28 cellular contexts compared by ENCODE assay signal in genomic region chr3:11737742-11738141, GRCh38.
"Had no signal": no experiment of that assay in that cellular context is flagged by ENCODE, and none has a peak within 500 bp of the region (broad histone marks: within the 10 kb centered on the region; RNA-seq: fewer than 3 reads in every experiment).

No MANE protein-coding gene starts in this region.

- H3K4me3 ChIP-seq: ovary, psoas muscle, right lobe of liver, sigmoid colon, stomach, thoracic aorta, thyroid gland, tibial nerve, upper lobe of left lung, vagina had no signal

- H3K36me3 Mint-ChIP-seq: natural killer cell treated with Interleukin-12 subunit alpha and Interleukin-12 subunit beta and Interleukin-15 and Interleukin-18, amount 100 ng/mL, for 72 hours; stimulated activated effector memory CD8-positive, alpha-beta T cell treated with anti-CD3 and anti-CD28 coated beads, Interleukin-12 subunit alpha, Interleukin-12 subunit beta, amount 100 ng/mL, for 72 hours; stimulated activated naive B cell treated with anti-CD40 and anti-IgM and Interleukin-4, amounts not matched to agents 10 μg/mL and 1 μg/mL and 100 μg/mL, for 72 hours had no signal

- H3K9me3 Mint-ChIP-seq: natural killer cell treated with Interleukin-12 subunit alpha and Interleukin-12 subunit beta and Interleukin-15 and Interleukin-18, amount 100 ng/mL, for 72 hours; nephron progenitor cell; neural crest cell; stimulated activated effector memory CD8-positive, alpha-beta T cell treated with anti-CD3 and anti-CD28 coated beads, Interleukin-12 subunit alpha, Interleukin-12 subunit beta, amount 100 ng/mL, for 72 hours; stimulated activated naive B cell treated with anti-CD40 and anti-IgM and Interleukin-4, amounts not matched to agents 10 μg/mL and 1 μg/mL and 100 μg/mL, for 72 hours; stimulated activated naive CD8-positive, alpha-beta T cell treated with anti-CD3 and anti-CD28 coated beads, Interleukin-15, Interleukin-2, amounts not matched to agents 100 ng/mL and 50 ng/mL, for 24 hours had no signal

- H3K27ac ChIP-seq: ovary, parathyroid adenoma, psoas muscle, right lobe of liver, sigmoid colon, stomach, thoracic aorta, thyroid gland, tibial nerve, upper lobe of left lung, vagina had no signal

- H3K79me2 ChIP-seq: parathyroid adenoma had no signal

- H3K27ac Mint-ChIP-seq: natural killer cell treated with Interleukin-12 subunit alpha and Interleukin-12 subunit beta and Interleukin-15 and Interleukin-18, amount 100 ng/mL, for 72 hours; nephron progenitor cell; progenitor cell of endocrine pancreas; stimulated activated effector memory CD8-positive, alpha-beta T cell treated with anti-CD3 and anti-CD28 coated beads, Interleukin-12 subunit alpha, Interleukin-12 subunit beta, amount 100 ng/mL, for 72 hours; stimulated activated naive B cell treated with anti-CD40 and anti-IgM and Interleukin-4, amounts not matched to agents 10 μg/mL and 1 μg/mL and 100 μg/mL, for 72 hours; stimulated activated naive CD8-positive, alpha-beta T cell treated with anti-CD3 and anti-CD28 coated beads, Interleukin-15, Interleukin-2, amounts not matched to agents 100 ng/mL and 50 ng/mL, for 24 hours had no signal

- H3K9me3 ChIP-seq: ovary, psoas muscle, right lobe of liver, sigmoid colon, stomach, thoracic aorta, thyroid gland, tibial nerve, upper lobe of left lung, vagina had no signal

- H3K27me3 ChIP-seq: ovary, right lobe of liver, sigmoid colon, stomach, thyroid gland, tibial nerve, upper lobe of left lung, vagina had no signal

- H2AFZ ChIP-seq: parathyroid adenoma had no signal

- DNase-seq: nephron progenitor cell; occipital lobe; ovary; posterior cingulate gyrus; psoas muscle; right cardiac atrium; right lobe of liver; sigmoid colon; small intestine; stimulated activated CD4-positive, alpha-beta T cell treated with anti-CD3 and anti-CD28 coated beads, Interleukin-15, amount 100 ng/mL, for 24 hours; stimulated activated CD4-positive, alpha-beta T cell treated with anti-CD3 and anti-CD28 coated beads, Interleukin-2, amount 100 ng/mL, for 24 hours; stimulated activated CD4-positive, alpha-beta T cell treated with anti-CD3 and anti-CD28 coated beads, Interleukin-2, amount 100 ng/mL, for 48 hours; stimulated activated CD4-positive, alpha-beta T cell treated with anti-CD3 and anti-CD28 coated beads, Interleukin-4, amount 100 ng/mL, for 24 hours; stimulated activated naive B cell treated with anti-CD40 and anti-IgM and Interleukin-4, amounts not matched to agents 10 μg/mL and 1 μg/mL and 100 μg/mL, for 72 hours; stimulated activated naive CD4-positive, alpha-beta T cell treated with Interleukin-2 at 50 U/mL for 16 hours; stomach; thyroid gland; trophoblast cell; upper lobe of left lung had no signal

- H3K27me3 Mint-ChIP-seq: stimulated activated naive CD8-positive, alpha-beta T cell treated with anti-CD3 and anti-CD28 coated beads, Interleukin-15, Interleukin-2, amounts not matched to agents 100 ng/mL and 50 ng/mL, for 24 hours had no signal

- ATAC-seq: natural killer cell treated with Interleukin-12 subunit alpha and Interleukin-12 subunit beta and Interleukin-15 and Interleukin-18, amount 100 ng/mL, for 72 hours; psoas muscle; right cardiac atrium; right lobe of liver; stimulated activated effector memory CD8-positive, alpha-beta T cell treated with anti-CD3 and anti-CD28 coated beads, Interleukin-12 subunit alpha, Interleukin-12 subunit beta, amount 100 ng/mL, for 72 hours; stimulated activated naive B cell treated with anti-CD40 and anti-IgM and Interleukin-4, amounts not matched to agents 10 μg/mL and 1 μg/mL and 100 μg/mL, for 72 hours had no signal

- H3K4me1 Mint-ChIP-seq: neural crest cell; stimulated activated naive B cell treated with anti-CD40 and anti-IgM and Interleukin-4, amounts not matched to agents 10 μg/mL and 1 μg/mL and 100 μg/mL, for 72 hours had no signal

- H3K36me3 ChIP-seq: ovary, right lobe of liver, sigmoid colon, stomach, thoracic aorta, thyroid gland, tibial nerve, upper lobe of left lung, vagina had no signal

- H3K4me3 Mint-ChIP-seq: natural killer cell treated with Interleukin-12 subunit alpha and Interleukin-12 subunit beta and Interleukin-15 and Interleukin-18, amount 100 ng/mL, for 72 hours; nephron progenitor cell; neural crest cell; stimulated activated effector memory CD8-positive, alpha-beta T cell treated with anti-CD3 and anti-CD28 coated beads, Interleukin-12 subunit alpha, Interleukin-12 subunit beta, amount 100 ng/mL, for 72 hours; stimulated activated naive B cell treated with anti-CD40 and anti-IgM and Interleukin-4, amounts not matched to agents 10 μg/mL and 1 μg/mL and 100 μg/mL, for 72 hours; stimulated activated naive CD8-positive, alpha-beta T cell treated with anti-CD3 and anti-CD28 coated beads, Interleukin-15, Interleukin-2, amounts not matched to agents 100 ng/mL and 50 ng/mL, for 24 hours had no signal

- H3K9ac ChIP-seq: parathyroid adenoma had no signal

- H3K4me1 ChIP-seq: right lobe of liver, sigmoid colon, stomach, thyroid gland, tibial nerve, upper lobe of left lung, vagina had no signal
